Comparison of ENCODE assay signal across 8 cellular contexts in the genomic region with DNA sequence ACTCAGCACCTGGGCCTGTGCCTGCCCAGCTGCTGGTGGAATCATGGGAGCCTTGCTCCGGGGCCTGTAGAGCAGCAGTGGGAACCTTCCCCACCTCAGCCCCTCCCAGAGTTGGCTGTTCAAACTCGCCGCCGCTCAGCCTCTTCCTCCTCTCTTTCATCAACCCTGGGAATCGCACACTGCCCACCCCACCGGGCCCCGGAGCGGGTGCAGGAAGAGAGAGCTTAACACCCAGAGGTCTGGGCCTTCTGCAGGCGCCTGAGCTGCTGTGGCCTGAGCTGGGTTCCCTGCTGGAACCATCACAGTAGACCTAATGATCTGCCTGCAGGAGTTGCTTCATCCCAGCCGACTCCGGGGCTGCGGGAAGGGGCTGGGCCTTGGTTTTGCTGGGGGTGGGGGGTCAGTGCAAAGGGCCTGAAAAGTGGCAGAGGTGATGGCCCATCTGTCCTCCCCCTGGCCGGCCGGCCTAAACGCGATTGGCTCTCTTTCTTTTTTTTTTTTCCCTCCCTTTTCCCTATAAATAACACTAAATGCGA.
DNase-seq lines count a peak whose midpoint lies in the region; ATAC-seq and TF ChIP-seq lines count a peak whose summit lies in the region.
"Had no signal": no experiment of that assay in that cellular context is flagged by ENCODE, and none has a peak within 500 bp of the region (broad histone marks: within the 10 kb centered on the region; RNA-seq: fewer than 3 reads in every experiment).

No MANE protein-coding gene starts in this region.

- peak overlapping the region; percentile 29; the same call in 1 of the 2 replicates for H2BK120ac ChIP-seq in IMR-90 (ENCODE audit: low read depth, low read length)

- no peak for TF ChIP-seq RAD21 in IMR-90 (IDR thresholded peaks at IDR 0.05; ENCODE audit: low read length)

- no peak for DNase-seq in IMR-90
- DNase-seq in activated T-cell treated with anti-CD3 and anti-CD28 coated beads, Interleukin-2, amount 50 U/mL, for 24 hours, result no peak
- peak; percentile 49 for DNase-seq in iris pigment epithelial cell (ENCODE audit: low read depth)
- no peak for DNase-seq in stimulated activated naive B cell treated with anti-CD40 and anti-IgM and Interleukin-4, amounts not matched to agents 10 μg/mL and 1 μg/mL and 100 μg/mL, for 72 hours
- no peak for DNase-seq in foreskin fibroblast
- DNase-seq in caudate nucleus (lab: John Stamatoyannopoulos, UW), result no peak
- DNase-seq: activated gamma-delta T cell treated with Interleukin-2 at 50 U/mL for 16 hours had no signal

- peak overlapping the region; percentile 90; the same call in 1 of the 2 replicates for H2AK5ac ChIP-seq in IMR-90 (ENCODE audit: low read depth, low read length)

- H2AK9ac ChIP-seq in IMR-90 (replicated peaks; ENCODE audit: low read depth, low read length, poor library complexity), result no peak overlapping the region

- POLR2A ChIA-PET in IMR-90 (lab: Charles Lee; ENCODE audit: unreplicated experiment), result no interaction called here

- peak overlapping the region; percentile 97 for H3K27ac Mint-ChIP-seq in activated T-cell treated with anti-CD3 and anti-CD28 coated beads, Interleukin-2, amount 50 U/mL, for 24 hours
- H3K27ac Mint-ChIP-seq in stimulated activated naive B cell treated with anti-CD40 and anti-IgM and Interleukin-4, amounts not matched to agents 10 μg/mL and 1 μg/mL and 100 μg/mL, for 72 hours, result peak overlapping the region; percentile 95

- H3K4me3 ChIP-seq in IMR-90 (ENCODE audit: insufficient read depth, low read depth, low read length) (no peak overlapping the region), foreskin fibroblast (ENCODE audit: low read depth in 1 of 2, low read length in 2 of 2) (no peak overlapping the region)

- peak overlapping the region; percentile 45; the same call in 1 of the 2 replicates for H3K23ac ChIP-seq in IMR-90 (ENCODE audit: low read depth, low read length)

- peaks cover 49% of the 10 kb centered on the region for H3K9me1 ChIP-seq in IMR-90 (ENCODE audit: insufficient read depth, low read length)

- no peak overlapping the region for H3K27ac ChIP-seq in IMR-90 (ENCODE audit: insufficient read depth, low read length)
- no peak overlapping the region for H3K27ac ChIP-seq in caudate nucleus (ENCODE audit: low read depth, low read length)

- H4K5ac ChIP-seq in IMR-90 (ENCODE audit: low read depth, low read length), result no peak overlapping the region

- H4K91ac ChIP-seq in IMR-90 (ENCODE audit: insufficient read depth, low read depth, low read length), result no peak overlapping the region

- H3K9ac ChIP-seq in IMR-90 (ENCODE audit: low read depth, low read length), result no peak overlapping the region

- H3K27me3 Mint-ChIP-seq in activated T-cell treated with anti-CD3 and anti-CD28 coated beads, Interleukin-2, amount 50 U/mL, for 24 hours, result no peaks in the 10 kb centered on the region
- no peaks in the 10 kb centered on the region for H3K27me3 Mint-ChIP-seq in stimulated activated naive B cell treated with anti-CD40 and anti-IgM and Interleukin-4, amounts not matched to agents 10 μg/mL and 1 μg/mL and 100 μg/mL, for 72 hours

- TF ChIP-seq CTCF in IMR-90 (conservative IDR thresholded peaks at IDR 0.05; ENCODE audit: low read depth, low read length), result no peak
- TF ChIP-seq CTCF in foreskin fibroblast (IDR thresholded peaks at IDR 0.05; ENCODE audit: low read depth, low read length), result no peak

- H2BK15ac ChIP-seq in IMR-90 (ENCODE audit: low read depth, low read length), result 0 out of 3 replicates have a peak overlapping the region, but pooled peaks have one; percentile 78

- H3K4me1 Mint-ChIP-seq in activated T-cell treated with anti-CD3 and anti-CD28 coated beads, Interleukin-2, amount 50 U/mL, for 24 hours (ENCODE audit: low read depth), result peaks cover 61% of the 10 kb centered on the region
- peaks cover 58 to 93% of the 10 kb centered on the region in 2 donors for H3K4me1 Mint-ChIP-seq in stimulated activated naive B cell treated with anti-CD40 and anti-IgM and Interleukin-4, amounts not matched to agents 10 μg/mL and 1 μg/mL and 100 μg/mL, for 72 hours

- H3K9me3 ChIP-seq in IMR-90 (ENCODE audit: control insufficient read depth, insufficient read depth, low read length), result no peaks in the 10 kb centered on the region

- H4K8ac ChIP-seq in IMR-90 (ENCODE audit: low read depth in 2 of 2, low read length in 2 of 2), result peak overlapping the region; percentile 11 to 42; a peak in 1 of 4 replicates

- intact Hi-C loops in IMR-90 (cut with micrococcal nuclease), result no loop called here

- in situ Hi-C loops in IMR-90 (cut with MboI; ENCODE audit: low sequenced_read_pairs), result no loop called here

- H3K4ac ChIP-seq in IMR-90 (ENCODE audit: low read depth, low read length), result peak overlapping the region; percentile 21

- no peak overlapping the region for H3K14ac ChIP-seq in IMR-90 (replicated peaks; ENCODE audit: low read depth, low read length)

- BruUV-seq in IMR-90 (replicated peaks; lab: Mats Ljungman, UMichigan), result no TSS peak

- H3K79me1 ChIP-seq in IMR-90 (ENCODE audit: low read depth in 1 of 2, low read length in 2 of 2), result peaks cover 36 to 99% of the 10 kb centered on the region in 2 experiments

- peak overlapping the region; percentile 98 for H3K4me3 Mint-ChIP-seq in activated T-cell treated with anti-CD3 and anti-CD28 coated beads, Interleukin-2, amount 50 U/mL, for 24 hours
- H3K4me3 Mint-ChIP-seq in stimulated activated naive B cell treated with anti-CD40 and anti-IgM and Interleukin-4, amounts not matched to agents 10 μg/mL and 1 μg/mL and 100 μg/mL, for 72 hours, result peak overlapping the region; percentile 97 to 99

- H4K20me1 ChIP-seq in IMR-90 (ENCODE audit: insufficient read depth, low read length), result peaks cover 100% of the 10 kb centered on the region

- H2BK5ac ChIP-seq in IMR-90 (ENCODE audit: low read depth, low read length, poor library complexity, severe bottlenecking), result no peak overlapping the region

- H3K18ac ChIP-seq in IMR-90 (ENCODE audit: low read depth, low read length), result no peak overlapping the region

- H2BK20ac ChIP-seq in IMR-90 (ENCODE audit: low read depth, low read length), result no peak overlapping the region

- no CpG with 5 or more reads among the region's 17 CpGs for WGBS in IMR-90 (ENCODE audit: extremely low coverage in 2 of 2, insufficient read length in 1 of 2), 2 experiments

- no peaks in the 10 kb centered on the region for H3K27me3 ChIP-seq in IMR-90 (ENCODE audit: control insufficient read depth, insufficient read depth, low read length)

- no peak overlapping the region for H3K56ac ChIP-seq in IMR-90 (ENCODE audit: extremely low read depth, insufficient read depth, low read length)

- no peaks in the 10 kb centered on the region for H3K9me3 Mint-ChIP-seq in activated T-cell treated with anti-CD3 and anti-CD28 coated beads, Interleukin-2, amount 50 U/mL, for 24 hours
- peaks cover 0 to 4% of the 10 kb centered on the region in 2 donors for H3K9me3 Mint-ChIP-seq in stimulated activated naive B cell treated with anti-CD40 and anti-IgM and Interleukin-4, amounts not matched to agents 10 μg/mL and 1 μg/mL and 100 μg/mL, for 72 hours

- H2AFZ ChIP-seq in IMR-90 (replicated peaks; ENCODE audit: low read length, poor library complexity), result no peak overlapping the region

- TF ChIP-seq POLR2A in IMR-90 (IDR thresholded peaks at IDR 0.05; ENCODE audit: low read depth, low read length), result no peak

- H3K36me3 ChIP-seq in IMR-90 (ENCODE audit: control insufficient read depth, insufficient read depth, low read length), result peaks cover 10% of the 10 kb centered on the region

- peaks cover 95% of the 10 kb centered on the region for H3K36me3 Mint-ChIP-seq in activated T-cell treated with anti-CD3 and anti-CD28 coated beads, Interleukin-2, amount 50 U/mL, for 24 hours (ENCODE audit: low read depth)
- H3K36me3 Mint-ChIP-seq in stimulated activated naive B cell treated with anti-CD40 and anti-IgM and Interleukin-4, amounts not matched to agents 10 μg/mL and 1 μg/mL and 100 μg/mL, for 72 hours, result peaks cover 68 to 77% of the 10 kb centered on the region in 2 donors

- ATAC-seq in IMR-90 (ENCODE audit: low read depth) (no peak), HG03457 (IDR thresholded peaks at IDR 0.05; ENCODE audit: unreplicated experiment) (no peak)
- ATAC-seq in stimulated activated naive B cell treated with anti-CD40 and anti-IgM and Interleukin-4, amounts not matched to agents 10 μg/mL and 1 μg/mL and 100 μg/mL, for 72 hours (replicated peaks), result no peak

- no peak overlapping the region for H3K4me2 ChIP-seq in IMR-90 (ENCODE audit: low read depth, low read length)

- dilution Hi-C loops in IMR-90 (cut with HindIII; ENCODE audit: low sequenced_read_pairs, unreplicated experiment), result no loop called here

- CTCF ChIA-PET in IMR-90 (lab: Yijun Ruan, JAX), result no interaction called here

- H3K4me1 ChIP-seq in IMR-90 (ENCODE audit: control insufficient read depth, insufficient read depth, low read length), result peaks cover 66% of the 10 kb centered on the region

TF ChIP-seq in IMR-90, 13 proteins besides CTCF, POLR2A, EP300 and RAD21:
- no peak for TF ChIP-seq CHD1 (IDR thresholded peaks at IDR 0.05; ENCODE audit: low read depth, low read length)
- TF ChIP-seq, protein P1, sequence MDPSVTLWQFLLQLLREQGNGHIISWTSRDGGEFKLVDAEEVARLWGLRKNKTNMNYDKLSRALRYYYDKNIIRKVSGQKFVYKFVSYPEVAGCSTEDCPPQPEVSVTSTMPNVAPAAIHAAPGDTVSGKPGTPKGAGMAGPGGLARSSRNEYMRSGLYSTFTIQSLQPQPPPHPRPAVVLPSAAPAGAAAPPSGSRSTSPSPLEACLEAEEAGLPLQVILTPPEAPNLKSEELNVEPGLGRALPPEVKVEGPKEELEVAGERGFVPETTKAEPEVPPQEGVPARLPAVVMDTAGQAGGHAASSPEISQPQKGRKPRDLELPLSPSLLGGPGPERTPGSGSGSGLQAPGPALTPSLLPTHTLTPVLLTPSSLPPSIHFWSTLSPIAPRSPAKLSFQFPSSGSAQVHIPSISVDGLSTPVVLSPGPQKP (IDR thresholded peaks at IDR 0.05; ENCODE audit: borderline replicate concordance, low read depth, low read length), result no peak
- no peak for TF ChIP-seq MXI1 (IDR thresholded peaks at IDR 0.05; ENCODE audit: borderline replicate concordance, low read depth, low read length)
- TF ChIP-seq, protein P2, sequence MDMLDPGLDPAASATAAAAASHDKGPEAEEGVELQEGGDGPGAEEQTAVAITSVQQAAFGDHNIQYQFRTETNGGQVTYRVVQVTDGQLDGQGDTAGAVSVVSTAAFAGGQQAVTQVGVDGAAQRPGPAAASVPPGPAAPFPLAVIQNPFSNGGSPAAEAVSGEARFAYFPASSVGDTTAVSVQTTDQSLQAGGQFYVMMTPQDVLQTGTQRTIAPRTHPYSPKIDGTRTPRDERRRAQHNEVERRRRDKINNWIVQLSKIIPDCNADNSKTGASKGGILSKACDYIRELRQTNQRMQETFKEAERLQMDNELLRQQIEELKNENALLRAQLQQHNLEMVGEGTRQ (IDR thresholded peaks at IDR 0.05; ENCODE audit: low read depth, low read length), result no peak
- no peak; the same call in 1 of the 2 replicates for TF ChIP-seq CEBPB (IDR thresholded peaks at IDR 0.05; ENCODE audit: low read depth, low read length)
TF ChIP-seq in IMR-90: peak in this region for 0.
